In the genomic region with DNA sequence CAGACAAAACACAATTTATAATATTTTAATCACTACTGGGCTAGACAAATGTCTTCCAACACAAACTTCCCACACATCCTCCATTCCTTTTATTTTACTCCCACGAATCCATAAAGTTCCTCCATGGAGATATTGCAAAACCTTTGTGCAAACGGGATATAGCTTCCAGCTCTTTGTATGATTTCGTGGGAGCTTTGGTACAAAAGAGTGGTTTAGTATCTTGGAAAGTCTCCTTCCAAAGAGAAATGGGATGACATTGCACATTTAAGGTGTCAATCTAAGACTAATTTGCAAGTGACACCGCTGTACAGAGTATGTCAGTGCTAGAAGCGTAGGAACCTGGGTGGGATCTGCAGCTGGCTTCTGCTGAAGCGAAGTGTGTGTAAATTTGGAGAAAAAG, we compare ENCODE assay signal across 18 cellular contexts.
DNase-seq lines count a peak whose midpoint lies in the region; ATAC-seq and TF ChIP-seq lines count a peak whose summit lies in the region.
"Had no signal": no experiment of that assay in that cellular context is flagged by ENCODE, and none has a peak within 500 bp of the region (broad histone marks: within the 10 kb centered on the region; RNA-seq: fewer than 3 reads in every experiment).

No MANE protein-coding gene starts in this region.

- intact Hi-C loops in psoas muscle (cut with DNase I), result no loop called here

- no peaks in the 10 kb centered on the region for H3K9me2 ChIP-seq in SK-N-SH
- H3K9me2 ChIP-seq in GM23248 (ENCODE audit: insufficient read depth), result no peaks in the 10 kb centered on the region

- TF ChIP-seq EP300 in SK-N-SH (IDR thresholded peaks at IDR 0.05; ENCODE audit: borderline replicate concordance in 1 of 2, low read depth in 1 of 2, low read length in 1 of 2), result no peak

- no peak overlapping the region for H3K9ac ChIP-seq in SK-N-SH
- H3K9ac ChIP-seq in GM23248, result no peak overlapping the region

- H3K27ac ChIP-seq in SK-N-SH (ENCODE audit: low read depth in 2 of 2, low read length in 1 of 2) (no peak overlapping the region), GM23248 (no peak overlapping the region), psoas muscle (peak overlapping the region; percentile 30), RWPE1 (no peak overlapping the region)
- H3K27ac ChIP-seq: gastroesophageal sphincter, PC-9, SK-N-MC, tibial artery had no signal

- no peak for TF ChIP-seq CTCF in SK-N-SH (IDR thresholded peaks at IDR 0.05)
- no peak for TF ChIP-seq CTCF in psoas muscle (IDR thresholded peaks at IDR 0.05)
- TF ChIP-seq CTCF in RWPE1 (conservative IDR thresholded peaks at IDR 0.05; ENCODE audit: low read depth), result no peak

- H3K36me3 ChIP-seq in SK-N-SH (replicated peaks in 1 of 2; ENCODE audit: control insufficient read depth in 1 of 2, insufficient read depth in 2 of 2, low read length in 1 of 2), result no peaks in the 10 kb centered on the region
- no peaks in the 10 kb centered on the region for H3K36me3 ChIP-seq in GM23248 (ENCODE audit: low read depth)
- no peaks in the 10 kb centered on the region for H3K36me3 ChIP-seq in psoas muscle (ENCODE audit: insufficient read depth in 1 of 2, low read depth in 1 of 2)
- H3K36me3 ChIP-seq: gastroesophageal sphincter, tibial artery had no signal

- H3F3A ChIP-seq in SK-N-SH (replicated peaks; ENCODE audit: insufficient read depth) (no peaks in the 10 kb centered on the region), GM23248 (ENCODE audit: insufficient read depth) (no peaks in the 10 kb centered on the region)

- WGBS in SK-N-SH (ENCODE audit: low lambda C conversion rate), result 26% methylated on average over 6 of the region's 6 CpGs
- 71 to 76% methylated on average over 6 of the region's 6 CpGs for whole genome bisulfite sequencing in GM23248 (ENCODE audit: low coverage in 1 of 2, low lambda C conversion rate in 2 of 2, missing lambda C conversion rate in 2 of 2), 2 experiments
- WGBS in psoas muscle, 3 donors, result 51 to 57% (median 55%) methylated on average over 6 of the region's 6 CpGs

- H2AFZ ChIP-seq in SK-N-SH (ENCODE audit: low read depth) (0 out of 2 replicates have a peak overlapping the region, but pooled peaks have one; percentile 37), GM23248 (0 out of 2 replicates have a peak overlapping the region, but pooled peaks have one; percentile 4)
- H2AFZ ChIP-seq: PC-9 had no signal

- H3K4me1 ChIP-seq in SK-N-SH (ENCODE audit: control insufficient read depth in 1 of 2, insufficient read depth in 2 of 2, low read depth in 1 of 2, low read length in 1 of 2) (no peaks in the 10 kb centered on the region; a peak in 1 of 4 replicates), GM23248 (ENCODE audit: insufficient read depth) (peaks cover 23% of the 10 kb centered on the region), psoas muscle (peaks cover 7% of the 10 kb centered on the region)
- H3K4me1 ChIP-seq: tibial artery had no signal

- H3K9me3 ChIP-seq in SK-N-SH (no peaks in the 10 kb centered on the region), GM23248 (ENCODE audit: low read depth) (no peaks in the 10 kb centered on the region), psoas muscle (no peaks in the 10 kb centered on the region)
- H3K9me3 ChIP-seq: gastroesophageal sphincter, tibial artery had no signal

- CTCF ChIA-PET in SK-N-SH (lab: Yijun Ruan, JAX), result interaction anchor here (1.7 kb wide), 1 partner anchor 759 kb away, joined by 6 read pairs; no protein-coding TSS in a partner anchor
- CTCF ChIA-PET in RWPE1 (lab: Yijun Ruan, JAX), result no interaction called here

- ATAC-seq in SK-N-SH treated with all-trans-retinoic acid at 6 μM for 48 hours (no peak), psoas muscle (no peak)
- ATAC-seq: gastroesophageal sphincter; stimulated activated naive B cell treated with anti-CD40 and anti-IgM and Interleukin-4, amounts not matched to agents 10 μg/mL and 1 μg/mL and 100 μg/mL, for 72 hours had no signal

- POLR2A ChIA-PET in SK-N-SH (lab: Yijun Ruan, JAX), result no interaction called here
- POLR2A ChIA-PET in RWPE1 (lab: Yijun Ruan, JAX; ENCODE audit: low non-redundant PET), result no interaction called here

- H3K4me2 ChIP-seq in SK-N-SH, result no peak overlapping the region
- no peak overlapping the region for H3K4me2 ChIP-seq in GM23248 (ENCODE audit: unreplicated experiment)
- H3K4me2 ChIP-seq: PC-9 had no signal

- H4K20me1 ChIP-seq in SK-N-SH (ENCODE audit: insufficient read depth), result no peaks in the 10 kb centered on the region
- H4K20me1 ChIP-seq in GM23248 (ENCODE audit: insufficient read depth), result no peaks in the 10 kb centered on the region

- TF ChIP-seq RAD21 in SK-N-SH (IDR thresholded peaks at IDR 0.05; ENCODE audit: low read length), result no peak

- in situ Hi-C loops in GM23248 (cut with MboI), result no loop called here

- H3K27me3 ChIP-seq in SK-N-SH (ENCODE audit: insufficient read depth) (no peaks in the 10 kb centered on the region), GM23248 (replicated peaks; ENCODE audit: insufficient read depth) (no peaks in the 10 kb centered on the region), psoas muscle (ENCODE audit: insufficient read depth in 3 of 3, low read length in 2 of 3) (peaks cover 0 to 5% (median 0%) of the 10 kb centered on the region in 3 donors)

- DNase-seq in SK-N-SH, result no peak
- no peak for DNase-seq in GM23248
- peak; percentile 34 for DNase-seq in amniotic epithelial cell (ENCODE audit: low read depth)
- no peak for DNase-seq in psoas muscle
- no peak for DNase-seq in RWPE1 (ENCODE audit: low spot score)
- no peak for DNase-seq in occipital lobe (lab: John Stamatoyannopoulos, UW)
- no peak for DNase-seq in NCI-H1092 treated with DMSO at 0.1 percent for 48 hours (lab: John Stamatoyannopoulos, UW)
- DNase-seq: 8988T; cortex of kidney; naive B cell; NCI-H1105; NCI-H748 treated with DMSO at 0.1 percent for 48 hours; PC-9; stimulated activated naive B cell treated with anti-CD40 and anti-IgM and Interleukin-4, amounts not matched to agents 10 μg/mL and 1 μg/mL and 100 μg/mL, for 72 hours; tibial artery had no signal

- H3K4me3 ChIP-seq in SK-N-SH (ENCODE audit: low read depth in 2 of 2, low read length in 1 of 2) (no peak overlapping the region), GM23248 (no peak overlapping the region), psoas muscle (no peak overlapping the region)
- H3K4me3 ChIP-seq: gastroesophageal sphincter, PC-9, SK-N-MC, tibial artery had no signal

- H3K79me2 ChIP-seq in SK-N-SH (ENCODE audit: insufficient read depth) (no peaks in the 10 kb centered on the region), GM23248 (ENCODE audit: insufficient read depth) (no peaks in the 10 kb centered on the region)

TF ChIP-seq in SK-N-SH, 30 proteins besides CTCF, POLR2A, EP300 and RAD21 (continues in another document):
- TF ChIP-seq TAF1 (IDR thresholded peaks at IDR 0.05; ENCODE audit: borderline replicate concordance, low read depth, low read length) (no peak), NFIC (IDR thresholded peaks at IDR 0.05; ENCODE audit: borderline replicate concordance) (no peak), ZBTB33 (IDR thresholded peaks at IDR 0.05; ENCODE audit: borderline replicate concordance, low read depth) (no peak)

TF ChIP-seq in SK-N-SH treated with all-trans-retinoic acid at 6 μM for 48 hours, 23 proteins besides CTCF, POLR2A, EP300 and RAD21 (continues in another document):
- TF ChIP-seq, protein P1, sequence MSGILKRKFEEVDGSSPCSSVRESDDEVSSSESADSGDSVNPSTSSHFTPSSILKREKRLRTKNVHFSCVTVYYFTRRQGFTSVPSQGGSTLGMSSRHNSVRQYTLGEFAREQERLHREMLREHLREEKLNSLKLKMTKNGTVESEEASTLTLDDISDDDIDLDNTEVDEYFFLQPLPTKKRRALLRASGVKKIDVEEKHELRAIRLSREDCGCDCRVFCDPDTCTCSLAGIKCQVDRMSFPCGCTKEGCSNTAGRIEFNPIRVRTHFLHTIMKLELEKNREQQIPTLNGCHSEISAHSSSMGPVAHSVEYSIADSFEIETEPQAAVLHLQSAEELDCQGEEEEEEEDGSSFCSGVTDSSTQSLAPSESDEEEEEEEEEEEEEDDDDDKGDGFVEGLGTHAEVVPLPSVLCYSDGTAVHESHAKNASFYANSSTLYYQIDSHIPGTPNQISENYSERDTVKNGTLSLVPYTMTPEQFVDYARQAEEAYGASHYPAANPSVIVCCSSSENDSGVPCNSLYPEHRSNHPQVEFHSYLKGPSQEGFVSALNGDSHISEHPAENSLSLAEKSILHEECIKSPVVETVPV (CRISPR knock-in tag; IDR thresholded peaks at IDR 0.05), result no peak
- TF ChIP-seq PATZ1 (CRISPR knock-in tag; IDR thresholded peaks at IDR 0.05; ENCODE audit: borderline replicate concordance), result no peak
- TF ChIP-seq OSR1 (CRISPR knock-in tag; IDR thresholded peaks at IDR 0.05), result no peak
